8 cellular contexts compared by ENCODE assay signal in the genomic region with DNA sequence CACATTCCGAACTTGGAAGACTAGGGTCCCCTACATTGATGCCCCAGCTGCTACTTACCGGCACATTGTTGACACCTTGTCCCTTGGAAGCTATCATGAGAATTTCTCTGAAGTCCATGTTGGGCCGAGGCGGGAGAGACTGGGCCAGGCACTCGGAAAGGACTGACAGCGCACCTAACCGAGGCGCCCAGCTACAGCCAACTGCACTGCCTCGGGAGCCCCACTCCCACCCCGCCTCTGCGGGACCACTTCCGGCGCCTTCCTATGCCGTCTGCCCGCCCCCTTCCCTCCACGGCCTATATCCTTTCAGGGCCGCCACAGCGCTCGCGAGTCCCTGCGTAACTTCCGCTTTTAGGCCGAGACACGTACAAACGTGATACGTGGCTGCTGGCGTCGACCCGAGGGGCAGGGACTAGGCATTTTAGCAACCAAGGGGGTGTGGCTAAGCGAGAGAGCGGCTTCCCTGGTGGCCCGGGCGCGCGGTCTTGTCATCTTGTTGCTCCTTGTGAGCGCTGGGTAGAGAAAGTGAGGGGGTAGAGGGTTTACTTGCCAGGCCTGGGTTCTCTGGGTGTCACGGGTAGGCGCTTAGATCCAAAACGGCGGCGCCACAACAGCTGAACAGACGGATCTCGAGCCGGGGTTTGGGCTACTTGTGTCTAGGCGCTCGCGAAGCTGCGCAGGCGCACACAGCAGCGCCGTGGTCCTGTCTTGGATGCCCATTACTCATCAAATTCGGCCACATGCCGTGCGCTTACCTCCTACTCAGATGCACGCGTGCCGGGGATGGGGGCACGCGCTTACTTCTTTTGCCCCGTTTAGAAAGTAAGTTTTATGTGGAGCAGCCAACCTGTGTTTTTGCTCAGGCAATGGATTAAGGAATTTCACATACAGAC. TPM values are rescaled to one million over a fixed set of nuclear protein-coding genes. Genes with fewer than 3 reads are reported as not detected.
DNase-seq lines count a peak whose midpoint lies in the region; ATAC-seq and TF ChIP-seq lines count a peak whose summit lies in the region.

SPTY2D1 (minus strand) TSS at position 203 of the 893 bp plus-strand sequence; CDS start at position 118, 85 bp downstream.

- peak within 1 kb of the TSS; percentile 95 for H3K4me2 ChIP-seq in trophoblast cell (ENCODE audit: low read length)

- H3K18ac ChIP-seq in trophoblast cell (ENCODE audit: low read length) = peak within 1 kb of the TSS; percentile 62

- TF ChIP-seq CTCF in GM12875 (IDR thresholded peaks at IDR 0.05; ENCODE audit: borderline replicate concordance, insufficient read depth, low read depth, low read length) (no peak), transverse colon (IDR thresholded peaks at IDR 0.05) (no peak)

- H3K79me1 ChIP-seq in trophoblast cell (ENCODE audit: low read length) = peaks cover 9% of the 10 kb centered on the region

- peak; percentile 96 for TF ChIP-seq POLR2A in transverse colon (IDR thresholded peaks at IDR 0.05)

- peak; percentile 96 for ATAC-seq in HG02798 (IDR thresholded peaks at IDR 0.05; ENCODE audit: poor library complexity, unreplicated experiment)

- peaks cover 13% of the 10 kb centered on the region for H3K79me2 ChIP-seq in trophoblast cell (ENCODE audit: control insufficient read depth, insufficient read depth, low read length, poor library complexity)

- DNase-seq in NCI-H1436 (lab: John Stamatoyannopoulos, UW) (peak; percentile 98), T follicular helper cell (ENCODE audit: low read depth) (peak; percentile 97), adipocyte (ENCODE audit: low read depth) (peak; percentile 100), cardiac septum (ENCODE audit: low spot score) (peak; percentile 100), trophoblast cell (peak; percentile 99 to 100), transverse colon (peak; percentile 99)

- H3K4me3 ChIP-seq in GM12875 (ENCODE audit: low read depth, low read length) (peak within 1 kb of the TSS; percentile 53), adipocyte (ENCODE audit: low read length) (peak within 1 kb of the TSS; percentile 99), trophoblast cell (ENCODE audit: low read depth, low read length) (peak within 1 kb of the TSS; percentile 80), transverse colon (peak within 1 kb of the TSS; percentile 78 to 99 (median 83))

- no peak for TF ChIP-seq EP300 in transverse colon (IDR thresholded peaks at IDR 0.05; ENCODE audit: low read depth)

- peak within 1 kb of the TSS; percentile 97 for H3K4ac ChIP-seq in trophoblast cell (ENCODE audit: low read depth, low read length)

- H3K36me3 ChIP-seq in adipocyte (ENCODE audit: control insufficient read depth, insufficient read depth, low read length, severe bottlenecking) = no peaks in the 10 kb centered on the region
- peaks cover 0 to 2% of the 10 kb centered on the region in 2 experiments for H3K36me3 ChIP-seq in trophoblast cell (ENCODE audit: control insufficient read depth in 1 of 2, insufficient read depth in 2 of 2, low read length in 2 of 2)
- no peaks in the 10 kb centered on the region for H3K36me3 ChIP-seq in transverse colon

- H3K9me3 ChIP-seq in adipocyte (ENCODE audit: control insufficient read depth, low read length) = no peaks in the 10 kb centered on the region
- H3K9me3 ChIP-seq in trophoblast cell (ENCODE audit: insufficient read depth, low read depth, low read length) = no peaks in the 10 kb centered on the region
- no peaks in the 10 kb centered on the region for H3K9me3 ChIP-seq in transverse colon

- H3K14ac ChIP-seq in trophoblast cell (ENCODE audit: low read length) = peak within 1 kb of the TSS; percentile 78

- H4K12ac ChIP-seq in trophoblast cell (ENCODE audit: low read depth, low read length) = peak within 1 kb of the TSS; percentile 89

- H3K27ac ChIP-seq in trophoblast cell (ENCODE audit: low read depth, low read length) (peak within 1 kb of the TSS; percentile 76), transverse colon (peak within 1 kb of the TSS; percentile 87 to 93 (median 92))

- H4K91ac ChIP-seq in trophoblast cell (ENCODE audit: low read depth, low read length) = peak within 1 kb of the TSS; percentile 79

- H3K4me1 ChIP-seq in adipocyte (ENCODE audit: control insufficient read depth, insufficient read depth, low read length) (peaks cover 21% of the 10 kb centered on the region), trophoblast cell (ENCODE audit: control insufficient read depth in 1 of 2, insufficient read depth in 2 of 2, low read length in 2 of 2) (peaks cover 0 to 2% of the 10 kb centered on the region in 2 experiments), transverse colon (peaks cover 7 to 30% (median 15%) of the 10 kb centered on the region in 4 donors)

- peak within 1 kb of the TSS; percentile 54 for H2AK5ac ChIP-seq in trophoblast cell (ENCODE audit: low read length)

- no peak within 1 kb of the TSS for H3K23ac ChIP-seq in trophoblast cell (ENCODE audit: low read length)

- peak within 1 kb of the TSS; percentile 97 for H3K9ac ChIP-seq in adipocyte (ENCODE audit: low read length)
- peak within 1 kb of the TSS; percentile 96 for H3K9ac ChIP-seq in trophoblast cell (ENCODE audit: low read length)

- WGBS in trophoblast cell (ENCODE audit: extremely low coverage, insufficient coverage, insufficient read length) = no CpG with 5 or more reads among the region's 60 CpGs
- WGBS in transverse colon (ENCODE audit: low coverage in 1 of 2), 2 donors = 0% methylated on average over 60 of the region's 60 CpGs; no CpG with 5 or more reads in 1 of the 2 donors

- peak within 1 kb of the TSS; percentile 98 for H4K8ac ChIP-seq in trophoblast cell (ENCODE audit: low read depth, low read length)

- peak within 1 kb of the TSS; percentile 96 for H2AFZ ChIP-seq in trophoblast cell (ENCODE audit: insufficient read depth, low read length, poor library complexity)

- H2BK5ac ChIP-seq in trophoblast cell (ENCODE audit: low read depth, low read length, poor library complexity) = peak within 1 kb of the TSS; percentile 82

- H2BK120ac ChIP-seq in trophoblast cell (ENCODE audit: insufficient read depth, low read length, poor library complexity) = peak within 1 kb of the TSS; percentile 81

- H2BK12ac ChIP-seq in trophoblast cell (ENCODE audit: low read length) = peak within 1 kb of the TSS; percentile 53

- in situ Hi-C loops in transverse colon (cut with MboI; ENCODE audit: low pct_ligation_motif_present in 1 of 4, low pct_unique_long_range_greater_than_20kb in 1 of 4, low sequenced_read_pairs in 3 of 4) = loop anchor here in 3 of 4 donors (5.0 to 25.0 kb wide), 4 partner anchors 68 to 310 kb away; partner anchors contain the start of genes GTF2H1 (in 1 of the 3), HPS5 (in 1 of the 3) and TSG101 (in 1 of the 3)

- intact Hi-C loops in cardiac septum (cut with DNase I) = loop anchor here (1.0 to 10.0 kb wide), 4 partner anchors 46 to 312 kb away; partner anchors contain the start of genes GTF2H1, HPS5, TMEM86A and TSG101
- intact Hi-C loops in transverse colon (cut with DNase I; ENCODE audit: low total_unique reads) = loop anchor here (2.0 kb wide), 1 partner anchor 46 kb away; the partner anchor contains the start of gene UEVLD

- no peaks in the 10 kb centered on the region for H3K27me3 ChIP-seq in adipocyte (replicated peaks; ENCODE audit: control insufficient read depth, insufficient read depth, low read length)
- H3K27me3 ChIP-seq in trophoblast cell (ENCODE audit: insufficient read depth, low read length) = no peaks in the 10 kb centered on the region
- H3K27me3 ChIP-seq in transverse colon = no peaks in the 10 kb centered on the region

RNA-seq across cellular contexts. Expression of gene SPTY2D1, which starts in this region (rescaled TPM):
- total RNA-seq in cardiac septum (9.8 TPM), transverse colon (10 to 100 TPM in 3 of 4 donors, 1 to 10 TPM in 1; 8.2 to 18.4 (median 16.4) TPM)
- polyA plus RNA-seq in trophoblast cell (2013) = 34.7 TPM in 2 replicates

Comparison
In these comparisons a context has a peak if more than half of its experiments do, and no peak if none do; other contexts are left out.
1. Peak in every context shown above with its lines: DNase-seq, ATAC-seq, H3K4me3 ChIP-seq and H3K27ac ChIP-seq.